ENCODE assay signal across 1 cellular context in genomic region chr10:133467286-133467911, GRCh38.
TF ChIP-seq lines count a peak whose summit lies in the region.

No MANE protein-coding gene starts in this region.

TF ChIP-seq in K562, 482 proteins besides CTCF, POLR2A, EP300 and RAD21:
- no peak for TF ChIP-seq ZNF146 (CRISPR knock-in tag; IDR thresholded peaks at IDR 0.05; ENCODE audit: unreplicated experiment)
- TF ChIP-seq ZNF384 (IDR thresholded peaks at IDR 0.05; ENCODE audit: low read depth, low read length) = no peak
- no peak for TF ChIP-seq SOX6 (IDR thresholded peaks at IDR 0.05)
- no peak for TF ChIP-seq NR3C1 (CRISPR knock-in tag; IDR thresholded peaks at IDR 0.05)
- TF ChIP-seq FOXJ3 (CRISPR knock-in tag; IDR thresholded peaks at IDR 0.05) = no peak
- TF ChIP-seq MYC (IDR thresholded peaks at IDR 0.05; ENCODE audit: low read depth, low read length) = no peak
- no peak for TF ChIP-seq MYC (CRISPR knock-in tag; IDR thresholded peaks at IDR 0.05; ENCODE audit: borderline replicate concordance, low read depth)
- no peak for TF ChIP-seq TCFL5 (CRISPR knock-in tag; conservative IDR thresholded peaks at IDR 0.05)
- no peak for TF ChIP-seq TOE1 (IDR thresholded peaks at IDR 0.05; ENCODE audit: borderline replicate concordance)
- no peak for TF ChIP-seq TOE1 (CRISPR knock-in tag; IDR thresholded peaks at IDR 0.05; ENCODE audit: borderline replicate concordance, low read depth)
- TF ChIP-seq CEBPB (tag; IDR thresholded peaks at IDR 0.05) = no peak
- TF ChIP-seq ZNF274 (IDR thresholded peaks at IDR 0.05; ENCODE audit: borderline replicate concordance, low read depth, low read length) = no peak
- TF ChIP-seq, protein P1, sequence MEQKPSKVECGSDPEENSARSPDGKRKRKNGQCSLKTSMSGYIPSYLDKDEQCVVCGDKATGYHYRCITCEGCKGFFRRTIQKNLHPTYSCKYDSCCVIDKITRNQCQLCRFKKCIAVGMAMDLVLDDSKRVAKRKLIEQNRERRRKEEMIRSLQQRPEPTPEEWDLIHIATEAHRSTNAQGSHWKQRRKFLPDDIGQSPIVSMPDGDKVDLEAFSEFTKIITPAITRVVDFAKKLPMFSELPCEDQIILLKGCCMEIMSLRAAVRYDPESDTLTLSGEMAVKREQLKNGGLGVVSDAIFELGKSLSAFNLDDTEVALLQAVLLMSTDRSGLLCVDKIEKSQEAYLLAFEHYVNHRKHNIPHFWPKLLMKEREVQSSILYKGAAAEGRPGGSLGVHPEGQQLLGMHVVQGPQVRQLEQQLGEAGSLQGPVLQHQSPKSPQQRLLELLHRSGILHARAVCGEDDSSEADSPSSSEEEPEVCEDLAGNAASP (IDR thresholded peaks at IDR 0.05) = no peak
- no peak for TF ChIP-seq FOXK1 (CRISPR knock-in tag; IDR thresholded peaks at IDR 0.05; ENCODE audit: borderline replicate concordance)
